In genomic region chr2:95174031-95174430, GRCh38 we compare ENCODE assay signal across 24 cellular contexts.
"Had no signal": no experiment of that assay in that cellular context is flagged by ENCODE, and none has a peak within 500 bp of the region (broad histone marks: within the 10 kb centered on the region; RNA-seq: fewer than 3 reads in every experiment).

No MANE protein-coding gene starts in this region.

- H3K27me3 ChIP-seq: SJSA1 had no signal

- H3K4me1 ChIP-seq: SJSA1 had no signal

- H3K4me3 ChIP-seq: SJSA1, SK-N-MC had no signal

- DNase-seq: KBM-7, MV-4-11, NCI-H1048, NCI-H1105, NCI-H1417, NCI-H1436 treated with DMSO at 0.1 percent for 48 hours, NCI-H1694 treated with DMSO at 0.1 percent for 48 hours, NCI-H1930, NCI-H2081, NCI-H2107, NCI-H2227 treated with DMSO at 0.1 percent for 48 hours, NCI-H446, NCI-H510A, NCI-H524 treated with DMSO at 0.1 percent for 48 hours, NCI-H69, NCI-H774, Right ventricle myocardium superior, RPMI8226, SIG-M5, SW 1271, T-cell had no signal

- ATAC-seq: T-cell had no signal

- H3K27ac Mint-ChIP-seq: T-cell had no signal

- H3K9me3 ChIP-seq: SJSA1 had no signal

- H3K4me3 Mint-ChIP-seq: T-cell had no signal

- H3K27me3 Mint-ChIP-seq: T-cell had no signal

- H3K27ac ChIP-seq: HL-60, SJSA1, SK-N-MC had no signal
